Comparison of ENCODE assay signal across 1 cellular context in genomic region chr5:74648835-74649286, GRCh38.
A peak's percentile ranks its signal among the peaks of the same experiment; 100 is the strongest.
TF ChIP-seq lines count a peak whose summit lies in the region.

No MANE protein-coding gene starts in this region.

TF ChIP-seq in K562, 482 proteins besides CTCF, POLR2A, EP300 and RAD21:
- 0 out of 2 replicates have a peak, but pooled peaks have one; percentile 9 for TF ChIP-seq TEAD4 (IDR thresholded peaks at IDR 0.05; ENCODE audit: low read length)
- TF ChIP-seq TEAD4 (CRISPR knock-in tag; IDR thresholded peaks at IDR 0.05; ENCODE audit: borderline replicate concordance): no peak
- peak; percentile 69 for TF ChIP-seq SMC3 (conservative IDR thresholded peaks at IDR 0.05; ENCODE audit: insufficient read depth, low read depth, low read length)
- TF ChIP-seq GTF2B (IDR thresholded peaks at IDR 0.05; ENCODE audit: extremely low read depth, insufficient read length): no peak
- no peak for TF ChIP-seq TGIF2 (CRISPR knock-in tag; IDR thresholded peaks at IDR 0.05)
- peak; percentile 3; the same call in 1 of the 2 replicates for TF ChIP-seq JUND (IDR thresholded peaks at IDR 0.05; ENCODE audit: borderline replicate concordance, low read depth, low read length)
- no peak for TF ChIP-seq JUND (tag; IDR thresholded peaks at IDR 0.05; ENCODE audit: borderline replicate concordance, low read depth, low read length)
- TF ChIP-seq ARID2 (IDR thresholded peaks at IDR 0.05): peak; percentile 56; the same call in 1 of the 2 replicates
- no peak for TF ChIP-seq IRF1 (CRISPR knock-in tag; IDR thresholded peaks at IDR 0.05; ENCODE audit: borderline replicate concordance)
- TF ChIP-seq RAD51 (IDR thresholded peaks at IDR 0.05; ENCODE audit: borderline replicate concordance, low read depth): no peak
- TF ChIP-seq STAG1 (CRISPR knock-in tag; IDR thresholded peaks at IDR 0.05; ENCODE audit: borderline replicate concordance): peak; percentile 83; the same call in 1 of the 2 replicates
- TF ChIP-seq HDAC2 (IDR thresholded peaks at IDR 0.05): no peak
- peak; percentile 87 for TF ChIP-seq DEAF1 (CRISPR knock-in tag; IDR thresholded peaks at IDR 0.05)
- TF ChIP-seq ESRRA (IDR thresholded peaks at IDR 0.05; ENCODE audit: borderline replicate concordance, low read depth): 0 out of 2 replicates have a peak, but pooled peaks have one; percentile 14
- TF ChIP-seq TBL1XR1 (IDR thresholded peaks at IDR 0.05; ENCODE audit: low read length in 2 of 2): 0 out of 4 replicates have a peak, but pooled peaks of 1 of the 2 experiments have one; percentile 30
